Comparison of ENCODE assay signal across 21 cellular contexts in genomic region chr5:14200312-14200990, GRCh38. TPM values are rescaled to one million over a fixed set of nuclear protein-coding genes. Genes with fewer than 3 reads are reported as not detected.
DNase-seq lines count a peak whose midpoint lies in the region; ATAC-seq, FAIRE-seq and TF ChIP-seq lines count a peak whose summit lies in the region.
"Had no signal": no experiment of that assay in that cellular context is flagged by ENCODE, and none has a peak within 500 bp of the region (broad histone marks: within the 10 kb centered on the region; RNA-seq: fewer than 3 reads in every experiment).

No MANE protein-coding gene starts in this region.

- peaks cover 54% of the 10 kb centered on the region for H3K4me1 Mint-ChIP-seq in endothelial cell (ENCODE audit: unreplicated experiment)
- peaks cover 34% of the 10 kb centered on the region for H3K4me1 Mint-ChIP-seq in progenitor cell of endocrine pancreas (ENCODE audit: low read depth)
- H3K4me1 Mint-ChIP-seq in activated T-helper 1 cell treated with anti-CD3 and anti-CD28 coated beads, Interleukin-12 subunit alpha, Interleukin-12 subunit beta, Interleukin-2, Interleukin-4 antibody, amounts not matched to agents 30 ng/mL and 10 ng/mL and 1 ng/mL, durations not matched to agents 14 hours and 24 hours and 36 hours (ENCODE audit: low read depth), result peaks cover 13% of the 10 kb centered on the region
- H3K4me1 Mint-ChIP-seq: CD8-positive, alpha-beta memory T cell had no signal

- WGBS in right cardiac atrium, result 96% methylated on average over 11 of the region's 11 CpGs

- H3K9me3 ChIP-seq in right cardiac atrium (ENCODE audit: control insufficient read depth, low read length), result peaks cover 2% of the 10 kb centered on the region
- H3K9me3 ChIP-seq: left lung had no signal

- no peaks in the 10 kb centered on the region for H3K27me3 ChIP-seq in right cardiac atrium (ENCODE audit: control insufficient read depth, insufficient read depth)
- H3K27me3 ChIP-seq: cardiac muscle cell, left lung had no signal

- intact Hi-C loops in right cardiac atrium (cut with DNase I), result loop anchor here in 1 of 4 donors (10.0 kb wide), 1 partner anchor 64 kb away; no protein-coding TSS in a partner anchor
- intact Hi-C loops in Right ventricle myocardium superior (cut with DNase I), result no loop called here
- intact Hi-C loops in activated T-helper 1 cell treated with anti-CD3 and anti-CD28 coated beads, Interleukin-12 subunit alpha, Interleukin-12 subunit beta, Interleukin-2, Interleukin-4 antibody, amounts not matched to agents 30 ng/mL and 10 ng/mL and 1 ng/mL, durations not matched to agents 14 hours and 24 hours and 36 hours (cut with micrococcal nuclease), result no loop called here

- H3K9me3 Mint-ChIP-seq in endothelial cell (ENCODE audit: unreplicated experiment) (no peaks in the 10 kb centered on the region), progenitor cell of endocrine pancreas (ENCODE audit: low read depth) (no peaks in the 10 kb centered on the region)
- no peaks in the 10 kb centered on the region for H3K9me3 Mint-ChIP-seq in activated T-helper 1 cell treated with anti-CD3 and anti-CD28 coated beads, Interleukin-12 subunit alpha, Interleukin-12 subunit beta, Interleukin-2, Interleukin-4 antibody, amounts not matched to agents 30 ng/mL and 10 ng/mL and 1 ng/mL, durations not matched to agents 14 hours and 24 hours and 36 hours
- H3K9me3 Mint-ChIP-seq: activated CD4-positive, alpha-beta T cell treated with anti-CD3 and anti-CD28 coated beads, Interleukin-2, amount 10 ng/mL, durations not matched to agents 7 days and 5 days; T-cell had no signal

- DNase-seq in right cardiac atrium, result no peak
- DNase-seq in Right ventricle myocardium superior, result no peak
- DNase-seq in endothelial cell (ENCODE audit: low spot score), result no peak
- DNase-seq in progenitor cell of endocrine pancreas (ENCODE audit: low spot score, unreplicated experiment), result no peak
- no peak for DNase-seq in activated T-helper 1 cell treated with anti-CD3 and anti-CD28 coated beads, Interleukin-12 subunit alpha, Interleukin-12 subunit beta, Interleukin-2, Interleukin-4 antibody, amounts not matched to agents 30 ng/mL and 10 ng/mL and 1 ng/mL, durations not matched to agents 14 hours and 24 hours and 36 hours (ENCODE audit: low spot score)
- DNase-seq in SK-N-DZ (ENCODE audit: low spot score), result no peak
- no peak for DNase-seq in NAMALWA (ENCODE audit: low spot score)
- DNase-seq in urothelium cell line (ENCODE audit: low spot score), result no peak
- DNase-seq: activated CD4-positive, alpha-beta T cell treated with anti-CD3 and anti-CD28 coated beads, Interleukin-2, amount 10 ng/mL, durations not matched to agents 7 days and 5 days; activated CD8-positive, alpha-beta memory T cell treated with anti-CD3 and anti-CD28 coated beads, Interleukin-2, amount 50 U/mL, for 48 hours; activated gamma-delta T cell treated with Interleukin-2 at 50 U/mL for 16 hours; CD8-positive, alpha-beta memory T cell; left lung; stimulated activated CD4-positive, alpha-beta T cell treated with anti-CD3 and anti-CD28 coated beads, Interleukin-4, amount 100 ng/mL, for 1 hour; substantia nigra; T-cell had no signal

- H3K27ac Mint-ChIP-seq in endothelial cell (ENCODE audit: unreplicated experiment), result peak overlapping the region; percentile 24
- H3K27ac Mint-ChIP-seq in progenitor cell of endocrine pancreas, result peak overlapping the region; percentile 11
- H3K27ac Mint-ChIP-seq in activated T-helper 1 cell treated with anti-CD3 and anti-CD28 coated beads, Interleukin-12 subunit alpha, Interleukin-12 subunit beta, Interleukin-2, Interleukin-4 antibody, amounts not matched to agents 30 ng/mL and 10 ng/mL and 1 ng/mL, durations not matched to agents 14 hours and 24 hours and 36 hours, result no peak overlapping the region
- H3K27ac Mint-ChIP-seq: activated CD4-positive, alpha-beta T cell treated with anti-CD3 and anti-CD28 coated beads, Interleukin-2, amount 10 ng/mL, durations not matched to agents 7 days and 5 days; T-cell had no signal

- H3K27ac ChIP-seq in right cardiac atrium (ENCODE audit: low read length), result peak overlapping the region; percentile 1
- H3K27ac ChIP-seq: cardiac muscle cell, left lung, RWPE1 had no signal

- peaks cover 15% of the 10 kb centered on the region for H3K4me1 ChIP-seq in right cardiac atrium (ENCODE audit: control insufficient read depth, insufficient read depth, low read length)

- TF ChIP-seq CTCF in endothelial cell (IDR thresholded peaks at IDR 0.05; ENCODE audit: unreplicated experiment), result no peak
- TF ChIP-seq CTCF in progenitor cell of endocrine pancreas (IDR thresholded peaks at IDR 0.05; ENCODE audit: unreplicated experiment), result no peak

- FAIRE-seq in urothelium cell line (lab: Jason Lieb, UNC), result no peak
- FAIRE-seq: K562 had no signal

- H3K27me3 Mint-ChIP-seq in endothelial cell (ENCODE audit: unreplicated experiment) (peaks cover 6% of the 10 kb centered on the region), progenitor cell of endocrine pancreas (no peaks in the 10 kb centered on the region)
- peaks cover 9% of the 10 kb centered on the region for H3K27me3 Mint-ChIP-seq in activated T-helper 1 cell treated with anti-CD3 and anti-CD28 coated beads, Interleukin-12 subunit alpha, Interleukin-12 subunit beta, Interleukin-2, Interleukin-4 antibody, amounts not matched to agents 30 ng/mL and 10 ng/mL and 1 ng/mL, durations not matched to agents 14 hours and 24 hours and 36 hours (ENCODE audit: insufficient read depth)

- no peak overlapping the region for H3K4me3 Mint-ChIP-seq in endothelial cell (ENCODE audit: unreplicated experiment)
- H3K4me3 Mint-ChIP-seq in progenitor cell of endocrine pancreas (ENCODE audit: low read depth), result no peak overlapping the region
- H3K4me3 Mint-ChIP-seq in activated T-helper 1 cell treated with anti-CD3 and anti-CD28 coated beads, Interleukin-12 subunit alpha, Interleukin-12 subunit beta, Interleukin-2, Interleukin-4 antibody, amounts not matched to agents 30 ng/mL and 10 ng/mL and 1 ng/mL, durations not matched to agents 14 hours and 24 hours and 36 hours, result no peak overlapping the region
- H3K4me3 Mint-ChIP-seq: activated CD4-positive, alpha-beta T cell treated with anti-CD3 and anti-CD28 coated beads, Interleukin-2, amount 10 ng/mL, durations not matched to agents 7 days and 5 days; CD8-positive, alpha-beta memory T cell; T-cell had no signal

- ATAC-seq in right cardiac atrium (no peak), Right ventricle myocardium superior (ENCODE audit: poor library complexity) (no peak)
- ATAC-seq: esophagus mucosa, K562, left lung, T-cell had no signal

- H3K36me3 Mint-ChIP-seq in endothelial cell (ENCODE audit: low read depth, unreplicated experiment) (no peaks in the 10 kb centered on the region), progenitor cell of endocrine pancreas (ENCODE audit: insufficient read depth) (no peaks in the 10 kb centered on the region)
- H3K36me3 Mint-ChIP-seq in activated T-helper 1 cell treated with anti-CD3 and anti-CD28 coated beads, Interleukin-12 subunit alpha, Interleukin-12 subunit beta, Interleukin-2, Interleukin-4 antibody, amounts not matched to agents 30 ng/mL and 10 ng/mL and 1 ng/mL, durations not matched to agents 14 hours and 24 hours and 36 hours (ENCODE audit: low read depth), result no peaks in the 10 kb centered on the region
- H3K36me3 Mint-ChIP-seq: T-cell had no signal

- no peak overlapping the region for H3K4me3 ChIP-seq in right cardiac atrium (ENCODE audit: low read length)
- H3K4me3 ChIP-seq: cardiac muscle cell, K562, left lung, skin epidermis had no signal

RNA-seq across cellular contexts. Expression of gene TRIO, which starts 57.3 kb away (rescaled TPM):
- total RNA-seq in right cardiac atrium (10 to 100 TPM; 46.6 to 66.0 (median 55.5) TPM), Right ventricle myocardium superior (56.0 TPM), endothelial cell (ENCODE audit: unreplicated experiment) (229 TPM), progenitor cell of endocrine pancreas (163 and 168 TPM in 2 replicates)
- 31.3 TPM for polyA plus RNA-seq in right cardiac atrium
- 10.2 and 11.4 TPM in 2 replicates for total RNA-seq in activated T-helper 1 cell treated with anti-CD3 and anti-CD28 coated beads, Interleukin-12 subunit alpha, Interleukin-12 subunit beta, Interleukin-2, Interleukin-4 antibody, amounts not matched to agents 30 ng/mL and 10 ng/mL and 1 ng/mL, durations not matched to agents 14 hours and 24 hours and 36 hours
- 28.7 and 32.3 TPM in 2 replicates for polyA plus RNA-seq in SK-N-DZ (2014; cell fraction: cytosol; rRNA removed)
- 56.3 and 115 TPM in 2 replicates for polyA plus RNA-seq in SK-N-DZ (2014; cell fraction: nucleus; rRNA removed)
